16 cellular contexts compared by ENCODE assay signal in genomic region chr5:469752-470483, GRCh38. TPM values are rescaled to one million over a fixed set of nuclear protein-coding genes. Genes with fewer than 3 reads are reported as not detected.
A peak's percentile ranks its signal among the peaks of the same experiment; 100 is the strongest.
DNase-seq lines count a peak whose midpoint lies in the region; ATAC-seq, FAIRE-seq and TF ChIP-seq lines count a peak whose summit lies in the region.
"Had no signal": no experiment of that assay in that cellular context is flagged by ENCODE, and none has a peak within 500 bp of the region (broad histone marks: within the 10 kb centered on the region; RNA-seq: fewer than 3 reads in every experiment).

No MANE protein-coding gene starts in this region.

- peak overlapping the region; percentile 28 for H3K4me3 Mint-ChIP-seq in stimulated activated memory B cell treated with anti-CD40 and anti-IgM and Interleukin-4, amounts not matched to agents 10 μg/mL and 1 μg/mL and 100 μg/mL, for 72 hours

- peaks cover 51% of the 10 kb centered on the region for H3K4me1 Mint-ChIP-seq in stimulated activated memory B cell treated with anti-CD40 and anti-IgM and Interleukin-4, amounts not matched to agents 10 μg/mL and 1 μg/mL and 100 μg/mL, for 72 hours

- H3K36me3 Mint-ChIP-seq in stimulated activated memory B cell treated with anti-CD40 and anti-IgM and Interleukin-4, amounts not matched to agents 10 μg/mL and 1 μg/mL and 100 μg/mL, for 72 hours, result peaks cover 71% of the 10 kb centered on the region

- peaks cover 19% of the 10 kb centered on the region for H3K36me3 ChIP-seq in RWPE2 (ENCODE audit: low read depth)
- H3K36me3 ChIP-seq: uterus had no signal

- H3K4me1 ChIP-seq in RWPE2 (ENCODE audit: insufficient read depth, poor library complexity, severe bottlenecking), result no peaks in the 10 kb centered on the region
- H3K4me1 ChIP-seq in right cardiac atrium (ENCODE audit: control insufficient read depth, insufficient read depth, low read length), result peaks cover 5% of the 10 kb centered on the region

- peaks cover 15% of the 10 kb centered on the region for H3K27me3 Mint-ChIP-seq in stimulated activated memory B cell treated with anti-CD40 and anti-IgM and Interleukin-4, amounts not matched to agents 10 μg/mL and 1 μg/mL and 100 μg/mL, for 72 hours

- H3K9me3 ChIP-seq in RWPE2 (ENCODE audit: severe bottlenecking) (no peaks in the 10 kb centered on the region), right cardiac atrium (ENCODE audit: control insufficient read depth, low read length) (no peaks in the 10 kb centered on the region)
- H3K9me3 ChIP-seq: neutrophil, uterus had no signal

- 90% methylated on average over 19 of the region's 19 CpGs for WGBS in right cardiac atrium

- H3K4me3 ChIP-seq in RWPE2 (ENCODE audit: severe bottlenecking) (no peak overlapping the region), right cardiac atrium (ENCODE audit: low read length) (no peak overlapping the region)
- H3K4me3 ChIP-seq: uterus had no signal

- intact Hi-C loops in right cardiac atrium (cut with DNase I), result no loop called here

- no peak for TF ChIP-seq CTCF in RWPE2 (IDR thresholded peaks at IDR 0.05; ENCODE audit: poor library complexity, severe bottlenecking)

- H3K27ac ChIP-seq in RWPE2 (ENCODE audit: poor library complexity, severe bottlenecking), result no peak overlapping the region
- H3K27ac ChIP-seq in right cardiac atrium (ENCODE audit: low read length), result no peak overlapping the region
- H3K27ac ChIP-seq: neutrophil, uterus had no signal

- H3K27me3 ChIP-seq in RWPE2 (ENCODE audit: insufficient read depth, poor library complexity, severe bottlenecking), result no peaks in the 10 kb centered on the region
- no peaks in the 10 kb centered on the region for H3K27me3 ChIP-seq in right cardiac atrium (ENCODE audit: control insufficient read depth, insufficient read depth)
- H3K27me3 ChIP-seq: uterus had no signal

- ATAC-seq in RWPE2 (ENCODE audit: low read depth) (no peak), right cardiac atrium (no peak), GM21737 (IDR thresholded peaks at IDR 0.05; ENCODE audit: unreplicated experiment) (no peak)
- ATAC-seq in stimulated activated memory B cell treated with anti-CD40 and anti-IgM and Interleukin-4, amounts not matched to agents 10 μg/mL and 1 μg/mL and 100 μg/mL, for 72 hours, result no peak
- ATAC-seq: left lobe of liver had no signal

- no peak overlapping the region for H3K27ac Mint-ChIP-seq in stimulated activated memory B cell treated with anti-CD40 and anti-IgM and Interleukin-4, amounts not matched to agents 10 μg/mL and 1 μg/mL and 100 μg/mL, for 72 hours

- H3K9me3 Mint-ChIP-seq in stimulated activated memory B cell treated with anti-CD40 and anti-IgM and Interleukin-4, amounts not matched to agents 10 μg/mL and 1 μg/mL and 100 μg/mL, for 72 hours, result no peaks in the 10 kb centered on the region

- DNase-seq in activated CD8-positive, alpha-beta memory T cell treated with anti-CD3 and anti-CD28 coated beads, Interleukin-2, amount 50 U/mL, for 4 hours, result peak; percentile 13
- DNase-seq in activated CD8-positive, alpha-beta memory T cell treated with anti-CD3 and anti-CD28 coated beads for 24 hours, result no peak
- DNase-seq in RWPE2 (ENCODE audit: low spot score) (peak; percentile 62), right cardiac atrium (peak; percentile 13 to 58 (median 42)), NCI-H69 (lab: John Stamatoyannopoulos, UW) (no peak), urothelium cell line (ENCODE audit: low spot score) (no peak)
- DNase-seq: activated CD4-positive, CD25-positive, alpha-beta regulatory T cell treated with anti-CD3 and anti-CD28 coated beads, Interleukin-2, amount 50 U/mL, for 72 hours; cerebellar nuclear complex; erythroblast; GOT3; NCI-H2081 treated with DMSO at 0.1 percent for 48 hours had no signal

- FAIRE-seq in urothelium cell line (lab: Jason Lieb, UNC), result no peak

RNA-seq across cellular contexts. Expression of gene EXOC3, which starts 26.9 kb away (rescaled TPM):
- total RNA-seq in right cardiac atrium, result 10 to 100 TPM; 42.4 to 50.2 (median 46.5) TPM
- 30.1 TPM for polyA plus RNA-seq in right cardiac atrium

RNA-seq across cellular contexts. Expression of gene SLC9A3, which starts 54.3 kb away (rescaled TPM):
- 1 to 10 TPM in 2 of 4 donors, under 1 TPM in 2; 0.94 to 1.1 (median 0.99) TPM for total RNA-seq in right cardiac atrium
- polyA plus RNA-seq in right cardiac atrium, result 1.1 TPM

Comparison
In these comparisons a context has a peak if more than half of its experiments do, and no peak if none do; other contexts are left out.
1. DNase-seq: peak in activated CD8-positive, alpha-beta memory T cell treated with anti-CD3 and anti-CD28 coated beads, Interleukin-2, amount 50 U/mL, for 4 hours (single experiment), RWPE2 (single experiment) and right cardiac atrium (3 of 3); none in activated CD8-positive, alpha-beta memory T cell treated with anti-CD3 and anti-CD28 coated beads for 24 hours (single experiment), NCI-H69 (single experiment) and urothelium cell line (single experiment).